ENCODE assay signal across 18 cellular contexts in the genomic region with DNA sequence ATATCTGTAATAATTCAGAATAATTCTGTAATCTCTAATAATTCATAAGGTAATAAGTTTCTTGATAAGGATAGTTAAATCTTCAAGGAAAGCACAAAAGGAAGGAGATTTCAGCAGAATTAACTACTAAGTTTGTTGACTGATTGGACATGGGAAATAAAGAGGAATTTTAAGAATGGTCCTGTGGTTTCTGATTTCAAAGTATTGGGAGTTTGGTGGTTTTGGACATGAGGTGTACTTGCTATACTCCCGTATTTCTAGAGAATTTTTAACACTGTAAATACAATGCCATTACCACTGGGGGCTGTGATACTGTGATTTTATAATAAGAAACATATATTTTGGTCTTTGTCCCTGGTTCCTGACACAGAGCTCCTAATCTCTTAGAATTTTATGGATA.
"Had no signal": no experiment of that assay in that cellular context is flagged by ENCODE, and none has a peak within 500 bp of the region (broad histone marks: within the 10 kb centered on the region; RNA-seq: fewer than 3 reads in every experiment).

No MANE protein-coding gene starts in this region.

- DNase-seq: activated CD4-positive, alpha-beta memory T cell treated with anti-CD3 and anti-CD28 coated beads, Interleukin-2, amount 10 ng/mL, durations not matched to agents 7 days and 5 days; activated CD4-positive, alpha-beta T cell treated with anti-CD3 and anti-CD28 coated beads, Interleukin-2, amount 10 ng/mL, durations not matched to agents 24 days and 14 days; activated effector memory CD4-positive, alpha-beta T cell treated with anti-CD3 and anti-CD28 coated beads, Interleukin-2, amount 50 U/mL, for 16 hours; activated naive CD4-positive, alpha-beta T cell treated with anti-CD3 and anti-CD28 coated beads, Interleukin-2, amount 50 U/mL, for 16 hours; activated naive CD8-positive, alpha-beta T cell treated with anti-CD3 and anti-CD28 coated beads, Interleukin-2, amount 50 U/mL, for 24 hours; anterior cingulate cortex; heart left ventricle; kidney; naive B cell; nucleus accumbens; right lobe of liver; small intestine; stimulated activated CD4-positive, alpha-beta T cell treated with anti-CD3 and anti-CD28 coated beads, Interleukin-2, amount 100 ng/mL, for 24 hours; trophoblast cell; uterus had no signal

- H3K4me3 ChIP-seq: coronary artery, esophagus muscularis mucosa, heart left ventricle, lung, right lobe of liver, uterus had no signal
